In genomic region chrX:108199691-108200090, GRCh38 we compare ENCODE assay signal across 9 cellular contexts.
DNase-seq lines count a peak whose midpoint lies in the region; ATAC-seq lines count a peak whose summit lies in the region.
"Had no signal": no experiment of that assay in that cellular context is flagged by ENCODE, and none has a peak within 500 bp of the region (broad histone marks: within the 10 kb centered on the region; RNA-seq: fewer than 3 reads in every experiment).

No MANE protein-coding gene starts in this region.

- no peak overlapping the region for H3K27ac Mint-ChIP-seq in stimulated activated naive CD8-positive, alpha-beta T cell treated with anti-CD3 and anti-CD28 coated beads, Interleukin-15, amount 100 ng/mL, for 72 hours

- no peak for ATAC-seq in stimulated activated naive CD8-positive, alpha-beta T cell treated with anti-CD3 and anti-CD28 coated beads, Interleukin-15, Interleukin-2, amounts not matched to agents 100 U/mL and 50 U/mL, for 24 hours
- ATAC-seq in stimulated activated naive CD8-positive, alpha-beta T cell treated with anti-CD3 and anti-CD28 coated beads, Interleukin-15, amount 100 ng/mL, for 72 hours: no peak
- no peak for ATAC-seq in HG03439 (IDR thresholded peaks at IDR 0.05; ENCODE audit: unreplicated experiment)

- no peak overlapping the region for H3K4me3 Mint-ChIP-seq in stimulated activated naive CD8-positive, alpha-beta T cell treated with anti-CD3 and anti-CD28 coated beads, Interleukin-15, amount 100 ng/mL, for 72 hours
- H3K4me3 Mint-ChIP-seq: central memory CD8-positive, alpha-beta T cell had no signal

- no peaks in the 10 kb centered on the region for H3K9me3 Mint-ChIP-seq in stimulated activated naive CD8-positive, alpha-beta T cell treated with anti-CD3 and anti-CD28 coated beads, Interleukin-15, amount 100 ng/mL, for 72 hours
- H3K9me3 Mint-ChIP-seq: central memory CD8-positive, alpha-beta T cell had no signal

- no peaks in the 10 kb centered on the region for H3K27me3 Mint-ChIP-seq in stimulated activated naive CD8-positive, alpha-beta T cell treated with anti-CD3 and anti-CD28 coated beads, Interleukin-15, amount 100 ng/mL, for 72 hours
- H3K27me3 Mint-ChIP-seq: central memory CD8-positive, alpha-beta T cell had no signal

- DNase-seq in stimulated activated naive CD8-positive, alpha-beta T cell treated with anti-CD3 and anti-CD28 coated beads, Interleukin-15, Interleukin-2, amounts not matched to agents 100 U/mL and 50 U/mL, for 24 hours: peak; percentile 4
- no peak for DNase-seq in stimulated activated naive CD8-positive, alpha-beta T cell treated with anti-CD3 and anti-CD28 coated beads, Interleukin-15, amount 100 ng/mL, for 72 hours
- DNase-seq in HuH-7 (ENCODE audit: low spot score): peak; percentile 14
- peak; percentile 24 for DNase-seq in SW480 (ENCODE audit: low spot score)
- DNase-seq in iris pigment epithelial cell (ENCODE audit: low read depth): peak; percentile 40
- no peak for DNase-seq in OCI-M2 (lab: John Stamatoyannopoulos, UW; ENCODE audit: unreplicated experiment)
- no peak for DNase-seq in mucosa of gallbladder (ENCODE audit: low spot score)

- no peaks in the 10 kb centered on the region for H3K4me1 Mint-ChIP-seq in stimulated activated naive CD8-positive, alpha-beta T cell treated with anti-CD3 and anti-CD28 coated beads, Interleukin-15, amount 100 ng/mL, for 72 hours
- H3K4me1 Mint-ChIP-seq: central memory CD8-positive, alpha-beta T cell had no signal

Comparison
In these comparisons a context has a peak if more than half of its experiments do, and no peak if none do; other contexts are left out.
1. DNase-seq: peak in stimulated activated naive CD8-positive, alpha-beta T cell treated with anti-CD3 and anti-CD28 coated beads, Interleukin-15, Interleukin-2, amounts not matched to agents 100 U/mL and 50 U/mL, for 24 hours (single experiment), HuH-7 (single experiment), SW480 (single experiment) and iris pigment epithelial cell (single experiment); none in stimulated activated naive CD8-positive, alpha-beta T cell treated with anti-CD3 and anti-CD28 coated beads, Interleukin-15, amount 100 ng/mL, for 72 hours (0 of 2), OCI-M2 (single experiment) and mucosa of gallbladder (single experiment).